ENCODE assay signal across 18 cellular contexts in the genomic region with DNA sequence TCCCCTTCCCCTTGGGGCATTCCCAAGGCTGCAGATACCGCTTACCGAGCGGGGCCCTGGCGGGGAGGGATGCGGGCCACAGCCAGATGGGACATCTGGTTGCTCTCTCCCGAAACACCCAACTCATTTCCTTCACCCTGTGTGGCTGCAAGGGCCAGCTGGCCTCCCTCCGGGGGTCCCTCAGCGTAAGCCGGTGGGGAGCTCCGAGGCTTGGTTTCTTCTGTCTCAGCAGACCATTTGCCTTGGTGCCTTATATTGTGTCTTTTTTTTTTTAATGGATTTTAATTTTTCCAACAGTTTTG.
DNase-seq lines count a peak whose midpoint lies in the region; ATAC-seq and TF ChIP-seq lines count a peak whose summit lies in the region.
"Had no signal": no experiment of that assay in that cellular context is flagged by ENCODE, and none has a peak within 500 bp of the region (broad histone marks: within the 10 kb centered on the region; RNA-seq: fewer than 3 reads in every experiment).

No MANE protein-coding gene starts in this region.

- no peak for TF ChIP-seq POLR2A in heart left ventricle (IDR thresholded peaks at IDR 0.05)

- intact Hi-C loops in heart left ventricle (cut with DNase I) = no loop called here
- intact Hi-C loops in sciatic nerve (cut with DNase I) = no loop called here

- DNase-seq in heart left ventricle = no peak
- DNase-seq in right atrium auricular region (ENCODE audit: low spot score) = no peak
- no peak for DNase-seq in SK-N-MC (ENCODE audit: low read depth, low spot score)
- DNase-seq in sciatic nerve (ENCODE audit: low spot score) = peak; percentile 36
- DNase-seq in NCI-H446 (lab: John Stamatoyannopoulos, UW) = no peak
- no peak for DNase-seq in NCI-H187 (lab: John Stamatoyannopoulos, UW)
- DNase-seq: 8988T; C1 segment of cervical spinal cord; CD4-positive, CD25-positive, alpha-beta regulatory T cell; CD8-positive, alpha-beta memory T cell; COR-L47; DMS79 treated with DMSO at 0.1 percent for 48 hours; GOT3; H9; KBM-7 had no signal

- H3K27me3 ChIP-seq in heart left ventricle (peaks cover 0 to 4% (median 0%) of the 10 kb centered on the region in 9 donors), right atrium auricular region (no peaks in the 10 kb centered on the region)
- peaks cover 1 to 8% (median 3%) of the 10 kb centered on the region in 11 experiments; a peak in 21 of 22 replicates for H3K27me3 ChIP-seq in BLaER1 treated with 17β-estradiol and CSF1 and Interleukin-3, amounts not matched to agents 10 nM and 100 nM

- H3K36me3 ChIP-seq in heart left ventricle (no peaks in the 10 kb centered on the region), right atrium auricular region (no peaks in the 10 kb centered on the region), SK-N-MC (ENCODE audit: insufficient read depth, low read length) (no peaks in the 10 kb centered on the region)
- peaks cover 0 to 9% (median 4%) of the 10 kb centered on the region in 11 experiments; a peak in 4 of 22 replicates for H3K36me3 ChIP-seq in BLaER1 treated with 17β-estradiol and CSF1 and Interleukin-3, amounts not matched to agents 10 nM and 100 nM

- WGBS in heart left ventricle, 4 donors = 58 to 71% (median 68%) methylated on average over 7 to 10 of the region's 10 CpGs

- TF ChIP-seq CTCF in heart left ventricle (IDR thresholded peaks at IDR 0.05) (no peak), right atrium auricular region (IDR thresholded peaks at IDR 0.05) (no peak)

- peaks cover 0 to 10% (median 0%) of the 10 kb centered on the region in 11 experiments; a peak in 2 of 22 replicates for H4K20me1 ChIP-seq in BLaER1 treated with 17β-estradiol and CSF1 and Interleukin-3, amounts not matched to agents 10 nM and 100 nM

- peak overlapping the region in 7 of 12 donors; percentile 5 to 50 (median 30) for H3K27ac ChIP-seq in heart left ventricle
- no peak overlapping the region for H3K27ac ChIP-seq in right atrium auricular region
- H3K27ac ChIP-seq in BLaER1 treated with 17β-estradiol and CSF1 and Interleukin-3, amounts not matched to agents 10 nM and 100 nM = no peak overlapping the region
- peak overlapping the region; percentile 63; the same call in 1 of the 2 replicates for H3K27ac ChIP-seq in SK-N-MC

- H3K4me2 ChIP-seq in BLaER1 treated with 17β-estradiol and CSF1 and Interleukin-3, amounts not matched to agents 10 nM and 100 nM = peak overlapping the region in 8 of 11 experiments; percentile 1 to 46 (median 26); a peak in 9 of 22 replicates

- H3K9ac ChIP-seq in BLaER1 treated with 17β-estradiol and CSF1 and Interleukin-3, amounts not matched to agents 10 nM and 100 nM = no peak overlapping the region
- H3K9ac ChIP-seq in SK-N-MC (ENCODE audit: insufficient read length) = no peak overlapping the region

- no peak for ATAC-seq in heart left ventricle
- ATAC-seq in sciatic nerve = no peak
- ATAC-seq: GM12878, HepG2 had no signal

- H3K4me1 ChIP-seq in heart left ventricle (peaks cover 0 to 14% (median 6%) of the 10 kb centered on the region in 12 donors), right atrium auricular region (peaks cover 0 to 3% of the 10 kb centered on the region in 2 donors)
- H3K4me1 ChIP-seq in BLaER1 treated with 17β-estradiol and CSF1 and Interleukin-3, amounts not matched to agents 10 nM and 100 nM = peaks cover 0 to 11% (median 10%) of the 10 kb centered on the region in 10 experiments; a peak in 12 of 20 replicates

- H3K4me3 ChIP-seq in heart left ventricle (no peak overlapping the region), right atrium auricular region (no peak overlapping the region), SK-N-MC (peak overlapping the region; percentile 32; the same call in 1 of the 2 replicates)
- H3K4me3 ChIP-seq in BLaER1 treated with 17β-estradiol and CSF1 and Interleukin-3, amounts not matched to agents 10 nM and 100 nM = no peak overlapping the region
- H3K4me3 ChIP-seq: GM12878 had no signal

- H3K9me3 ChIP-seq in heart left ventricle = no peaks in the 10 kb centered on the region
- peaks cover 0 to 3% of the 10 kb centered on the region in 2 donors for H3K9me3 ChIP-seq in right atrium auricular region
- no peaks in the 10 kb centered on the region for H3K9me3 ChIP-seq in BLaER1 treated with 17β-estradiol and CSF1 and Interleukin-3, amounts not matched to agents 10 nM and 100 nM (replicated peaks in 1 of 11)
- no peaks in the 10 kb centered on the region for H3K9me3 ChIP-seq in SK-N-MC (ENCODE audit: low read depth, low read length)

Comparison
In these comparisons a context has a peak if more than half of its experiments do, and no peak if none do; other contexts are left out.
1. H3K27ac ChIP-seq: peak in heart left ventricle (7 of 12) and SK-N-MC (single experiment); none in right atrium auricular region (0 of 2) and BLaER1 treated with 17β-estradiol and CSF1 and Interleukin-3, amounts not matched to agents 10 nM and 100 nM (0 of 11).